ENCODE assay signal across 8 cellular contexts in the genomic region with DNA sequence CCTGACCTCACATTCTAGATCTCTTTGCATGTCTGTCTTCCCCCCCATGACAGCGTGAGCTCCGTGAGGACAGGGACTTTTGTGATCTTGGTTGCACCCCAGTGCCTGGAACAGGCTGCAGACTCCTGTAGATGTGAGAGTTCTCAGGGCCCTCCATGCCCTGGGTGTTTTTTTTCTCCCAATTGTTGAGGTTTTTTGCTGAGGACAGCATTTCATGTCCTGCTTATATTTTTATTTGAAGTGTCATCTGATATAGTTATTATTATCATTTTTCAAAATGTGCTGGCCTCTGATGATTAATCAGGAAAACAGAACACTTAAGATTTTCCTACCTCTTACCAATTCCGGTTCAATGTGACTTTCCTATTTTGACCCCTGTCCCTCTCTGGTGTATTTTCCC. TPM values are rescaled to one million over a fixed set of nuclear protein-coding genes. Genes with fewer than 3 reads are reported as not detected.
"Had no signal": no experiment of that assay in that cellular context is flagged by ENCODE, and none has a peak within 500 bp of the region (broad histone marks: within the 10 kb centered on the region; RNA-seq: fewer than 3 reads in every experiment).

No MANE protein-coding gene starts in this region.

RNA-seq across cellular contexts. Expression of a gene that starts 24.8 kb away (rescaled TPM):
- total RNA-seq: OCI-LY7, PC-3, Peyer's patch, Right ventricle myocardium inferior, Right ventricle myocardium superior, SJCRH30, SK-MEL-5, T-cell had no signal
